8 cellular contexts compared by ENCODE assay signal in the genomic region with DNA sequence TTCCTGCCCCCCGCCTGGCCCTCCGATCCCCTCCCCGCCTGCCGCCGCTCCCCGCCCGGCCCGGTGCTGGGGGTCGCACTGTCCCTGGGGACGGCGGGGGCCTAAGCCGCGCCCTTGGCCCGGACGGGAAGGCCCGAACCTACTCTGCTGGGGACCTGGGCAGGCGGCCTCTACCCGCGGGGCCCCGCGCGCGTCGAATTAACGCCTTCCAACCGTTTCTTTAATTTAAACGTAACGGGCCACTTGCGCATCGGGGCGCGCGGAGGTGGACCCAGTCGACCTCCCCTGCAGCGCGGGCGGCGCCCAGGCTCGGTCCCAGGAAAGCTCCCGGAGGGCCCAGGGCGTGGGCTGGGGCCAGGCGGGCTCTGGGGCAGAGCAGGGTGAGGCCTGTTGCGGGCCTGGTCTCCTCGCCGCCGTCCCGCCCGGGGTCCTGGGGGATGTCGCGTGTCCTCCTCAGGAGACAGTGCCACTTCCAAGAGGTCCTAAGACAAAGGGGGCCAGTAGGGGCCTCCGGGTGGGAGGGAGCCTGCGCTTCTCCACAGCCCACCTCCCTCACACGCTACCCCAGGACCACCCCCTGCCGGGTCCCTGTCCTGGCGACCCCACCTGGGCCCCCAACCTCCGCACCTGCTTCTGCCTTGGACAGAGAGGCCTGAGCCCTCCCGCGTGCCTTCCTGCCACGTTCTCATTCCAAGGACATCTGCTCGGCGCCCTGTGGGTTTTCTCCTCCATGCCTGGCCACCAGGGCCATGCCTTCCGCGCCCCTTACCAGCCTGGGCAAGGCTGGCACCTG. TPM values are rescaled to one million over a fixed set of nuclear protein-coding genes. Genes with fewer than 3 reads are reported as not detected.
DNase-seq lines count a peak whose midpoint lies in the region; ATAC-seq, FAIRE-seq and TF ChIP-seq lines count a peak whose summit lies in the region.

No MANE protein-coding gene starts in this region.

- H3K4me3 Mint-ChIP-seq in chondrocyte (ENCODE audit: unreplicated experiment) (peak overlapping the region; percentile 56), natural killer cell (peak overlapping the region; percentile 77)

- CTCF ChIA-PET in A549 (lab: Yijun Ruan, JAX) = no interaction called here

- H3K4me1 Mint-ChIP-seq in chondrocyte (ENCODE audit: low read depth) = peaks cover 3% of the 10 kb centered on the region
- H3K4me1 Mint-ChIP-seq in natural killer cell = peaks cover 8 to 12% of the 10 kb centered on the region in 2 donors

- H3K36me3 Mint-ChIP-seq in chondrocyte (ENCODE audit: low read depth) (no peaks in the 10 kb centered on the region), natural killer cell (no peaks in the 10 kb centered on the region)

- TF ChIP-seq POLR2A in A549 (IDR thresholded peaks at IDR 0.05; ENCODE audit: low read length) = no peak

- no peak for TF ChIP-seq RAD21 in A549 (conservative IDR thresholded peaks at IDR 0.05 in 1 of 2, IDR thresholded peaks at IDR 0.05 in 1 of 2)

- no peak for TF ChIP-seq CTCF in A549 (IDR thresholded peaks at IDR 0.05)
- no peak for TF ChIP-seq CTCF in GM20000 (IDR thresholded peaks at IDR 0.05; ENCODE audit: extremely low read depth, missing control alignments)
- no peak for TF ChIP-seq CTCF in chondrocyte (IDR thresholded peaks at IDR 0.05)
- TF ChIP-seq CTCF in natural killer cell (IDR thresholded peaks at IDR 0.05) = no peak
- no peak for TF ChIP-seq CTCF in GM13977 (IDR thresholded peaks at IDR 0.05; ENCODE audit: extremely low read depth, insufficient read depth, missing control alignments)

- intact Hi-C loops in natural killer cell (cut with micrococcal nuclease) = no loop called here

- H3K27ac ChIP-seq in A549 = no peak overlapping the region

- peak overlapping the region; percentile 99 for H3K4me2 ChIP-seq in A549

- peaks cover 7% of the 10 kb centered on the region; the same call in 1 of the 3 replicates for H3K4me1 ChIP-seq in A549

- no peak overlapping the region for H3K27ac Mint-ChIP-seq in chondrocyte (ENCODE audit: unreplicated experiment)
- no peak overlapping the region for H3K27ac Mint-ChIP-seq in natural killer cell

- peaks cover 26% of the 10 kb centered on the region for H3K27me3 Mint-ChIP-seq in chondrocyte (ENCODE audit: low read depth)
- peaks cover 30 to 33% of the 10 kb centered on the region in 2 donors for H3K27me3 Mint-ChIP-seq in natural killer cell (ENCODE audit: low read depth in 2 of 2)

- peaks cover under 1% of the 10 kb centered on the region; the same call in 1 of the 3 replicates for H3K9me3 ChIP-seq in A549

- H3K9me3 Mint-ChIP-seq in chondrocyte (ENCODE audit: low read depth) (peaks cover 6% of the 10 kb centered on the region), natural killer cell (no peaks in the 10 kb centered on the region)

- no peak for TF ChIP-seq EP300 in A549 (IDR thresholded peaks at IDR 0.05)

- POLR2A ChIA-PET in A549 (lab: Yijun Ruan, JAX) = no interaction called here

- 59% methylated on average over 33 of the region's 63 CpGs for WGBS in A549 (ENCODE audit: missing lambda C conversion rate)

- FAIRE-seq in A549 (lab: Jason Lieb, UNC) = no peak

- ATAC-seq in A549 (peak; percentile 2 to 22; a peak in 4 of 6 replicates), natural killer cell (peak in 2 of 3 donors; percentile 11 to 13), HG03139 (IDR thresholded peaks at IDR 0.05; ENCODE audit: unreplicated experiment) (no peak)

- peak overlapping the region; percentile 47 for H3K4me3 ChIP-seq in A549

- in situ Hi-C loops in GM13977 (cut with MboI; ENCODE audit: low pct_unique_long_range_greater_than_20kb, low sequenced_read_pairs, unreplicated experiment) = no loop called here

- DNase-seq in A549 (ENCODE audit: low read depth in 1 of 2, low spot score in 1 of 2) (no peak), GM20000 (ENCODE audit: low spot score) (peak; percentile 48), chondrocyte (ENCODE audit: low spot score) (no peak), natural killer cell (no peak), GM13977 (ENCODE audit: low spot score) (no peak), GOT3 (lab: John Stamatoyannopoulos, UW) (no peak), SW480 (ENCODE audit: low spot score) (no peak)

TF ChIP-seq in A549, 52 proteins besides CTCF, POLR2A, EP300 and RAD21:
- no peak for TF ChIP-seq SREBF2 (IDR thresholded peaks at IDR 0.05)
- TF ChIP-seq GATA3 (IDR thresholded peaks at IDR 0.05; ENCODE audit: borderline replicate concordance) = no peak
- no peak for TF ChIP-seq EHMT2 (IDR thresholded peaks at IDR 0.05; ENCODE audit: low read depth)
- no peak for TF ChIP-seq NFE2L2 (conservative IDR thresholded peaks at IDR 0.05; ENCODE audit: low read length)
- no peak for TF ChIP-seq HOXA7 (CRISPR knock-in tag; IDR thresholded peaks at IDR 0.05)
- TF ChIP-seq, protein P1, sequence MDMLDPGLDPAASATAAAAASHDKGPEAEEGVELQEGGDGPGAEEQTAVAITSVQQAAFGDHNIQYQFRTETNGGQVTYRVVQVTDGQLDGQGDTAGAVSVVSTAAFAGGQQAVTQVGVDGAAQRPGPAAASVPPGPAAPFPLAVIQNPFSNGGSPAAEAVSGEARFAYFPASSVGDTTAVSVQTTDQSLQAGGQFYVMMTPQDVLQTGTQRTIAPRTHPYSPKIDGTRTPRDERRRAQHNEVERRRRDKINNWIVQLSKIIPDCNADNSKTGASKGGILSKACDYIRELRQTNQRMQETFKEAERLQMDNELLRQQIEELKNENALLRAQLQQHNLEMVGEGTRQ (IDR thresholded peaks at IDR 0.05) = no peak
- TF ChIP-seq HEYL (CRISPR knock-in tag; IDR thresholded peaks at IDR 0.05) = no peak
- TF ChIP-seq RCOR1 (IDR thresholded peaks at IDR 0.05; ENCODE audit: low read depth, low read length) = no peak
- no peak for TF ChIP-seq SMC3 (IDR thresholded peaks at IDR 0.05)
- no peak for TF ChIP-seq NPAS2 (CRISPR knock-in tag; IDR thresholded peaks at IDR 0.05; ENCODE audit: borderline replicate concordance)
- TF ChIP-seq, protein P2, sequence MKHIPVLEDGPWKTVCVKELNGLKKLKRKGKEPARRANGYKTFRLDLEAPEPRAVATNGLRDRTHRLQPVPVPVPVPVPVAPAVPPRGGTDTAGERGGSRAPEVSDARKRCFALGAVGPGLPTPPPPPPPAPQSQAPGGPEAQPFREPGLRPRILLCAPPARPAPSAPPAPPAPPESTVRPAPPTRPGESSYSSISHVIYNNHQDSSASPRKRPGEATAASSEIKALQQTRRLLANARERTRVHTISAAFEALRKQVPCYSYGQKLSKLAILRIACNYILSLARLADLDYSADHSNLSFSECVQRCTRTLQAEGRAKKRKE (CRISPR knock-in tag; IDR thresholded peaks at IDR 0.05; ENCODE audit: low read depth) = no peak
- TF ChIP-seq, protein P3, sequence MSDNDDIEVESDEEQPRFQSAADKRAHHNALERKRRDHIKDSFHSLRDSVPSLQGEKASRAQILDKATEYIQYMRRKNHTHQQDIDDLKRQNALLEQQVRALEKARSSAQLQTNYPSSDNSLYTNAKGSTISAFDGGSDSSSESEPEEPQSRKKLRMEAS (IDR thresholded peaks at IDR 0.05) = no peak
- no peak for TF ChIP-seq CHD2 (IDR thresholded peaks at IDR 0.05; ENCODE audit: low read length, partially characterized antibody)
- no peak for TF ChIP-seq HOXB5 (CRISPR knock-in tag; IDR thresholded peaks at IDR 0.05)

RNA-seq across cellular contexts. Expression of a gene that starts 0.7 kb away (rescaled TPM):
- polyA plus RNA-seq in A549 (2011; rRNA removed) = 1.2 and 1.5 TPM in 2 replicates
- polyA plus RNA-seq in A549 (2012; cell fraction: cytosol; rRNA removed) = 0.78 and 1.2 TPM in 2 replicates
- 3.0 TPM in 2 replicates for polyA plus RNA-seq in A549 (2012; cell fraction: nucleus; rRNA removed)
- polyA plus RNA-seq in A549 (2017; fragmentation: RNase III; extraction: RNeasy Plus Mini Kit Qiagen cat#74134 plus additional on column Dnase treatment) = 0.41 to 0.51 TPM (median 0.46 TPM) in 3 replicates
- 1.7 and 2.0 TPM in 2 replicates for polyA minus RNA-seq in A549 (2011; rRNA and poly(A)+ RNA removed)
- 0.30 to 0.51 TPM (median 0.36 TPM) in 3 replicates for total RNA-seq in chondrocyte
- 1 to 10 TPM; 1.3 to 2.5 (median 1.9) TPM for total RNA-seq in natural killer cell
